2 cellular contexts compared by ENCODE assay signal in genomic region chr2:127703282-127703681, GRCh38.
TF ChIP-seq lines count a peak whose summit lies in the region.

No MANE protein-coding gene starts in this region.

TF ChIP-seq in GM12878, 131 proteins besides CTCF, POLR2A, EP300 and RAD21:
- TF ChIP-seq POLR2AphosphoS5 (IDR thresholded peaks at IDR 0.05; ENCODE audit: low read length) (no peak; the same call in 1 of the 2 replicates), SREBF2 (IDR thresholded peaks at IDR 0.05; ENCODE audit: low read length) (no peak), PAX8 (IDR thresholded peaks at IDR 0.05) (no peak)

TF ChIP-seq in neural cell, 6 proteins besides CTCF, POLR2A, EP300 and RAD21:
- TF ChIP-seq SMC3 (conservative IDR thresholded peaks at IDR 0.05; ENCODE audit: poor library complexity), result no peak
